ENCODE assay signal across 31 cellular contexts in the genomic region with DNA sequence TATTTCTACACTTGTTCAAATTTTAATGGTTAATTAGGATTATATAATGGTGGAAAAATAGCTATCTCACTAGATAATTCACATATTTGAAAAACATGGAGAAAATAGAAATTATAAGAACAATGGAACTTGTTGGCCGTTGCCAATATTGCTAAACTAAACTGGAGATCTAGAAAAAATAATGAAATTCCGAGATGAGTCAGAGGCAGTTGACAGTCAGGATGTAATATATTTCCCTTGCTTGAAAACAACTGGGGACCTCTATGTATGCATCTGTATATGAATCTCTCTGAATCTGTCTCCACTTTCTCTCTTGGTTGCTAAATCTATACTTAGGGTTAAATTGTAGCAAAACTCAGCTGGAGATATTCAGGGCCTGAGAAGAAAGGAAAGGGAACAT.
"Had no signal": no experiment of that assay in that cellular context is flagged by ENCODE, and none has a peak within 500 bp of the region (broad histone marks: within the 10 kb centered on the region; RNA-seq: fewer than 3 reads in every experiment).

No MANE protein-coding gene starts in this region.

- H3K27me3 Mint-ChIP-seq: activated CD4-positive, alpha-beta memory T cell treated with anti-CD3 and anti-CD28 coated beads, Interleukin-2, amount 10 ng/mL, durations not matched to agents 7 days and 5 days; activated CD4-positive, alpha-beta T cell treated with anti-CD3 and anti-CD28 coated beads, Interleukin-2, amount 10 ng/mL, durations not matched to agents 7 days and 5 days; activated naive CD8-positive, alpha-beta T cell treated with anti-CD3 and anti-CD28 coated beads, Interleukin-2, amount 50 U/mL, for 24 hours; activated T-helper 17 cell treated with anti-CD3 and anti-CD28 coated beads, Interleukin-2, amount 50 U/mL, for 72 hours; naive B cell; progenitor cell of endocrine pancreas; stimulated activated naive CD8-positive, alpha-beta T cell treated with anti-CD3 and anti-CD28 coated beads, Interleukin-15, amount 100 ng/mL, for 72 hours; type B pancreatic cell had no signal

- H3K9me3 ChIP-seq: esophagus squamous epithelium, left lung, ovary, right lobe of liver, vagina had no signal

- H3K27ac ChIP-seq: epithelial cell of prostate, esophagus squamous epithelium, heart right ventricle, left lung, ovary, right lobe of liver, vagina had no signal

- FAIRE-seq: small intestine had no signal

- H3K4me3 Mint-ChIP-seq: activated CD4-positive, alpha-beta memory T cell treated with anti-CD3 and anti-CD28 coated beads, Interleukin-2, amount 10 ng/mL, durations not matched to agents 7 days and 5 days; activated CD4-positive, alpha-beta T cell treated with anti-CD3 and anti-CD28 coated beads, Interleukin-2, amount 10 ng/mL, durations not matched to agents 7 days and 5 days; activated naive CD8-positive, alpha-beta T cell treated with anti-CD3 and anti-CD28 coated beads, Interleukin-2, amount 50 U/mL, for 24 hours; activated T-cell treated with anti-CD3 and anti-CD28 coated beads, Interleukin-2, amount 50 U/mL, for 4 hours; activated T-helper 17 cell treated with anti-CD3 and anti-CD28 coated beads, Interleukin-2, amount 50 U/mL, for 72 hours; mesothelial cell of epicardium; naive B cell; stimulated activated effector memory CD8-positive, alpha-beta T cell treated with anti-CD3 and anti-CD28 coated beads, Interleukin-12 subunit alpha, Interleukin-12 subunit beta, amount 100 ng/mL, for 72 hours; stimulated activated naive CD8-positive, alpha-beta T cell treated with anti-CD3 and anti-CD28 coated beads, Interleukin-15, amount 100 ng/mL, for 72 hours; type B pancreatic cell; WTC11 had no signal

- H3K36me3 Mint-ChIP-seq: mesothelial cell of epicardium; naive B cell; stimulated activated effector memory CD8-positive, alpha-beta T cell treated with anti-CD3 and anti-CD28 coated beads, Interleukin-12 subunit alpha, Interleukin-12 subunit beta, amount 100 ng/mL, for 72 hours; type B pancreatic cell; WTC11 had no signal

- H3K4me3 ChIP-seq: esophagus squamous epithelium, heart right ventricle, left lung, ovary, right lobe of liver, vagina had no signal

- ATAC-seq: activated naive CD8-positive, alpha-beta T cell treated with anti-CD3 and anti-CD28 coated beads, Interleukin-2, amount 50 U/mL, for 24 hours; activated T-cell treated with anti-CD3 and anti-CD28 coated beads, Interleukin-2, amount 50 U/mL, for 4 hours; activated T-helper 17 cell treated with anti-CD3 and anti-CD28 coated beads, Interleukin-2, amount 50 U/mL, for 72 hours; heart right ventricle; left lung; right lobe of liver; stimulated activated effector memory CD8-positive, alpha-beta T cell treated with anti-CD3 and anti-CD28 coated beads, Interleukin-12 subunit alpha, Interleukin-12 subunit beta, amount 100 ng/mL, for 72 hours; stimulated activated naive CD8-positive, alpha-beta T cell treated with anti-CD3 and anti-CD28 coated beads, Interleukin-15, amount 100 ng/mL, for 72 hours; WTC11 had no signal

- H3K9me3 Mint-ChIP-seq: activated CD4-positive, alpha-beta memory T cell treated with anti-CD3 and anti-CD28 coated beads, Interleukin-2, amount 10 ng/mL, durations not matched to agents 7 days and 5 days; activated CD4-positive, alpha-beta T cell treated with anti-CD3 and anti-CD28 coated beads, Interleukin-2, amount 10 ng/mL, durations not matched to agents 7 days and 5 days; activated naive CD8-positive, alpha-beta T cell treated with anti-CD3 and anti-CD28 coated beads, Interleukin-2, amount 50 U/mL, for 24 hours; stimulated activated effector memory CD8-positive, alpha-beta T cell treated with anti-CD3 and anti-CD28 coated beads, Interleukin-12 subunit alpha, Interleukin-12 subunit beta, amount 100 ng/mL, for 72 hours; stimulated activated naive CD8-positive, alpha-beta T cell treated with anti-CD3 and anti-CD28 coated beads, Interleukin-15, amount 100 ng/mL, for 72 hours had no signal

- H3K36me3 ChIP-seq: esophagus squamous epithelium, heart right ventricle, left lung, ovary, right lobe of liver, vagina had no signal

- H3K4me1 Mint-ChIP-seq: activated CD4-positive, alpha-beta memory T cell treated with anti-CD3 and anti-CD28 coated beads, Interleukin-2, amount 10 ng/mL, durations not matched to agents 7 days and 5 days; activated CD4-positive, alpha-beta T cell treated with anti-CD3 and anti-CD28 coated beads, Interleukin-2, amount 10 ng/mL, durations not matched to agents 7 days and 5 days; activated naive CD8-positive, alpha-beta T cell treated with anti-CD3 and anti-CD28 coated beads, Interleukin-2, amount 50 U/mL, for 24 hours; activated T-helper 17 cell treated with anti-CD3 and anti-CD28 coated beads, Interleukin-2, amount 50 U/mL, for 72 hours; mesothelial cell of epicardium; naive B cell; stimulated activated effector memory CD8-positive, alpha-beta T cell treated with anti-CD3 and anti-CD28 coated beads, Interleukin-12 subunit alpha, Interleukin-12 subunit beta, amount 100 ng/mL, for 72 hours; stimulated activated naive CD8-positive, alpha-beta T cell treated with anti-CD3 and anti-CD28 coated beads, Interleukin-15, amount 100 ng/mL, for 72 hours; WTC11 had no signal

- DNase-seq: activated CD4-positive, alpha-beta memory T cell treated with anti-CD3 and anti-CD28 coated beads, Interleukin-2, amount 10 ng/mL, durations not matched to agents 7 days and 5 days; activated CD4-positive, alpha-beta T cell treated with anti-CD3 and anti-CD28 coated beads for 1 hour; activated CD4-positive, alpha-beta T cell treated with anti-CD3 and anti-CD28 coated beads, Interleukin-2, amount 10 ng/mL, durations not matched to agents 7 days and 5 days; activated gamma-delta T cell treated with Interleukin-2 at 50 U/mL for 16 hours; activated naive CD4-positive, alpha-beta T cell treated with anti-CD3 and anti-CD28 coated beads, Interleukin-2, amount 50 U/mL, for 16 hours; activated naive CD8-positive, alpha-beta T cell treated with anti-CD3 and anti-CD28 coated beads, Interleukin-2, amount 50 U/mL, for 24 hours; activated T-cell treated with anti-CD3 and anti-CD28 coated beads, Interleukin-2, amount 50 U/mL, for 4 hours; amygdala; effector CD4-positive, alpha-beta T cell; esophagus squamous epithelium; foreskin melanocyte; heart right ventricle; kidney glomerular epithelial cell; left lung; mammary epithelial cell; naive B cell; ovary; right lobe of liver; small intestine; stimulated activated CD4-positive, alpha-beta T cell treated with anti-CD3 and anti-CD28 coated beads, Interleukin-4, amount 100 ng/mL, for 24 hours; stimulated activated naive CD8-positive, alpha-beta T cell treated with anti-CD3 and anti-CD28 coated beads, Interleukin-15, amount 100 ng/mL, for 72 hours; substantia nigra; T-helper 2 cell had no signal

- H3K4me1 ChIP-seq: esophagus squamous epithelium, heart right ventricle, left lung, vagina had no signal

- H3K27ac Mint-ChIP-seq: activated CD4-positive, alpha-beta memory T cell treated with anti-CD3 and anti-CD28 coated beads, Interleukin-2, amount 10 ng/mL, durations not matched to agents 7 days and 5 days; activated CD4-positive, alpha-beta T cell treated with anti-CD3 and anti-CD28 coated beads, Interleukin-2, amount 10 ng/mL, durations not matched to agents 7 days and 5 days; activated naive CD8-positive, alpha-beta T cell treated with anti-CD3 and anti-CD28 coated beads, Interleukin-2, amount 50 U/mL, for 24 hours; activated T-helper 17 cell treated with anti-CD3 and anti-CD28 coated beads, Interleukin-2, amount 50 U/mL, for 72 hours; mesothelial cell of epicardium; naive B cell; progenitor cell of endocrine pancreas; stimulated activated effector memory CD8-positive, alpha-beta T cell treated with anti-CD3 and anti-CD28 coated beads, Interleukin-12 subunit alpha, Interleukin-12 subunit beta, amount 100 ng/mL, for 72 hours; type B pancreatic cell; WTC11 had no signal

- H3K27me3 ChIP-seq: esophagus squamous epithelium, heart right ventricle, left lung, ovary, right lobe of liver, vagina had no signal
